8 cellular contexts compared by ENCODE assay signal in genomic region chr1:156096640-156097391, GRCh38.
DNase-seq lines count a peak whose midpoint lies in the region; ATAC-seq, FAIRE-seq and TF ChIP-seq lines count a peak whose summit lies in the region.

No MANE protein-coding gene starts in this region.

- H3K4me1 Mint-ChIP-seq in nephron progenitor cell, result peaks cover 45% of the 10 kb centered on the region
- H3K4me1 Mint-ChIP-seq in stimulated activated naive CD8-positive, alpha-beta T cell treated with anti-CD3 and anti-CD28 coated beads, Interleukin-15, amount 100 ng/mL, for 72 hours, result peaks cover 67% of the 10 kb centered on the region

- H3K27ac Mint-ChIP-seq in nephron progenitor cell, result peak overlapping the region; percentile 60
- peak overlapping the region; percentile 94 to 95 for H3K27ac Mint-ChIP-seq in stimulated activated naive CD8-positive, alpha-beta T cell treated with anti-CD3 and anti-CD28 coated beads, Interleukin-15, amount 100 ng/mL, for 72 hours

- H3K27me3 Mint-ChIP-seq in nephron progenitor cell (ENCODE audit: low read depth, poor library complexity), result peaks cover 3% of the 10 kb centered on the region
- peaks cover 32% of the 10 kb centered on the region for H3K27me3 Mint-ChIP-seq in stimulated activated naive CD8-positive, alpha-beta T cell treated with anti-CD3 and anti-CD28 coated beads, Interleukin-15, amount 100 ng/mL, for 72 hours

- DNase-seq in DMS153 treated with DMSO at 0.1 percent for 48 hours (lab: John Stamatoyannopoulos, UW; ENCODE audit: unreplicated experiment) (peak; percentile 83), RCC 7860 (ENCODE audit: low spot score) (peak; percentile 77), fibroblast of gingiva (ENCODE audit: low read depth) (peak; percentile 81), nephron progenitor cell (peak; percentile 85)
- peak; percentile 70 to 84 for DNase-seq in activated T-helper 1 cell treated with anti-CD3 and anti-CD28 coated beads, Interleukin-2, amount 50 U/mL, for 16 hours (ENCODE audit: low read depth in 1 of 2, low spot score in 1 of 2)
- DNase-seq in stimulated activated naive CD8-positive, alpha-beta T cell treated with anti-CD3 and anti-CD28 coated beads, Interleukin-15, amount 100 ng/mL, for 72 hours, result peak; percentile 90 to 97

- no peak for FAIRE-seq in RCC 7860 (lab: Jason Lieb, UNC)

- ATAC-seq in GM21619 (IDR thresholded peaks at IDR 0.05; ENCODE audit: unreplicated experiment), result peak; percentile 61
- ATAC-seq in stimulated activated naive CD8-positive, alpha-beta T cell treated with anti-CD3 and anti-CD28 coated beads, Interleukin-15, amount 100 ng/mL, for 72 hours, result peak; percentile 91

- TF ChIP-seq EP300 in Ishikawa (IDR thresholded peaks at IDR 0.05; ENCODE audit: borderline replicate concordance), result no peak

- TF ChIP-seq CTCF in nephron progenitor cell (IDR thresholded peaks at IDR 0.05), result peak; percentile 92

- peak; percentile 99 for TF ChIP-seq RAD21 in Ishikawa (IDR thresholded peaks at IDR 0.05; ENCODE audit: low read depth)

- peaks cover 50% of the 10 kb centered on the region for H3K36me3 Mint-ChIP-seq in nephron progenitor cell (ENCODE audit: low read depth)

- H3K9me3 Mint-ChIP-seq in nephron progenitor cell, result no peaks in the 10 kb centered on the region
- no peaks in the 10 kb centered on the region for H3K9me3 Mint-ChIP-seq in stimulated activated naive CD8-positive, alpha-beta T cell treated with anti-CD3 and anti-CD28 coated beads, Interleukin-15, amount 100 ng/mL, for 72 hours

- H3K4me3 Mint-ChIP-seq in nephron progenitor cell, result no peak overlapping the region
- H3K4me3 Mint-ChIP-seq in stimulated activated naive CD8-positive, alpha-beta T cell treated with anti-CD3 and anti-CD28 coated beads, Interleukin-15, amount 100 ng/mL, for 72 hours, result peak overlapping the region; percentile 49 to 78

TF ChIP-seq in Ishikawa, 13 proteins besides CTCF, POLR2A, EP300 and RAD21:
- TF ChIP-seq, protein P1, sequence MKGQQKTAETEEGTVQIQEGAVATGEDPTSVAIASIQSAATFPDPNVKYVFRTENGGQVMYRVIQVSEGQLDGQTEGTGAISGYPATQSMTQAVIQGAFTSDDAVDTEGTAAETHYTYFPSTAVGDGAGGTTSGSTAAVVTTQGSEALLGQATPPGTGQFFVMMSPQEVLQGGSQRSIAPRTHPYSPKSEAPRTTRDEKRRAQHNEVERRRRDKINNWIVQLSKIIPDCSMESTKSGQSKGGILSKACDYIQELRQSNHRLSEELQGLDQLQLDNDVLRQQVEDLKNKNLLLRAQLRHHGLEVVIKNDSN (IDR thresholded peaks at IDR 0.05), result no peak
- no peak for TF ChIP-seq TEAD4 (IDR thresholded peaks at IDR 0.05)
- TF ChIP-seq ZBTB7A (IDR thresholded peaks at IDR 0.05; ENCODE audit: low read depth), result peak; percentile 38; the same call in 1 of the 2 replicates
- no peak for TF ChIP-seq TCF12 (IDR thresholded peaks at IDR 0.05; ENCODE audit: low read depth)
- TF ChIP-seq TAF1 (IDR thresholded peaks at IDR 0.05; ENCODE audit: low read depth), result no peak
- TF ChIP-seq EGR1 (IDR thresholded peaks at IDR 0.05), result no peak
- no peak for TF ChIP-seq CEBPB (IDR thresholded peaks at IDR 0.05)
- no peak for TF ChIP-seq REST (IDR thresholded peaks at IDR 0.05; ENCODE audit: low read depth)
- no peak for TF ChIP-seq YY1 (IDR thresholded peaks at IDR 0.05; ENCODE audit: low read depth)

Comparison
In these comparisons a context has a peak if more than half of its experiments do, and no peak if none do; other contexts are left out.
1. Peak in every context shown above with its lines: DNase-seq and ATAC-seq.